18 cellular contexts compared by ENCODE assay signal in the genomic region with DNA sequence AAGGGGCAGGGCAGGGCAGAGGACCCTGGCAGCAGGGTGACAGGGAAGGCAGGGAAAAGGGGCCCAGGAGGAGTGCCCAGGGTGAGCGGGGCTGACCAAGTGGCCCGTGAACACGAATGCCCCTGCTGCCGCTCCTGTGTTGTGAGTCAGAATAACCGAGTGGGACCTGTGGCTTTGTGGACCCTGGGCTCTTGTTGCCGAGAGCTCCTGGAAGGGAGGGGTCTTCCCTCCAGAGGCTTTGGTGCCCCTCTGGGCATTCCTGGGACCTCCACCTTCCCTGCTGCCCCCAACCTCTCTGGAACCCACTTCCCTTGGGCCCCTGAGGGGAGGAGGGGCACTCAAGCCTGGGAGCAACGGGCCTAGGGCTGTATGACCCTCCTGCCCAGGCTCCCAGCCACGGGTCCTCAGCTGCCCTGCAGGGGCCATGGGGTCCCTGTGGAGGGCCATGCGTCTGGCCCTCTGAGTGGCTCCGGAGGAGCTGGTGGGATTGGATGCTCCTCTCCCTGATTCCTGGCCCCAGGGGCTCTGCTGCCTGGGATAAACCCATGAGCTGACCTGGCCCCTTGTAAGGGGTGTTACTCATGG.
"Had no signal": no experiment of that assay in that cellular context is flagged by ENCODE, and none has a peak within 500 bp of the region (broad histone marks: within the 10 kb centered on the region; RNA-seq: fewer than 3 reads in every experiment).

No MANE protein-coding gene starts in this region.

- H3K36me3 Mint-ChIP-seq: naive thymus-derived CD8-positive, alpha-beta T cell; type B pancreatic cell had no signal

- H3K27me3 ChIP-seq: SJSA1 had no signal

- DNase-seq: activated CD4-positive, alpha-beta T cell treated with anti-CD3 and anti-CD28 coated beads, Interleukin-2, amount 50 U/mL, for 1 hour; activated CD4-positive, CD25-positive, alpha-beta regulatory T cell; activated naive CD4-positive, alpha-beta T cell; left ventricle myocardium inferior; occipital lobe; stimulated activated CD4-positive, alpha-beta T cell treated with anti-CD3 and anti-CD28 coated beads, Interleukin-4, amount 100 ng/mL, for 4 hours; stimulated activated CD8-positive, alpha-beta memory T cell treated with anti-CD3 and anti-CD28 coated beads, Interleukin-4, amount 100 ng/mL, for 48 hours; stimulated activated naive CD8-positive, alpha-beta T cell treated with anti-CD3 and anti-CD28 coated beads, Interleukin-15, Interleukin-2, amounts not matched to agents 100 U/mL and 50 U/mL, for 24 hours; T-helper 2 cell had no signal

- H3K4me3 Mint-ChIP-seq: memory B cell; naive thymus-derived CD8-positive, alpha-beta T cell; type B pancreatic cell had no signal

- ATAC-seq: esophagus mucosa; naive thymus-derived CD8-positive, alpha-beta T cell; right cardiac atrium; stimulated activated naive CD8-positive, alpha-beta T cell treated with anti-CD3 and anti-CD28 coated beads, Interleukin-15, Interleukin-2, amounts not matched to agents 100 U/mL and 50 U/mL, for 24 hours had no signal

- H3K4me1 ChIP-seq: left ventricle myocardium inferior, SJSA1 had no signal

- H3K36me3 ChIP-seq: left ventricle myocardium inferior, SJSA1 had no signal

- H3K4me1 Mint-ChIP-seq: naive thymus-derived CD8-positive, alpha-beta T cell had no signal

- H3K9me3 Mint-ChIP-seq: memory B cell; naive thymus-derived CD8-positive, alpha-beta T cell had no signal

- H3K9me3 ChIP-seq: SJSA1 had no signal

- H3K27ac ChIP-seq: dorsolateral prefrontal cortex, left ventricle myocardium inferior, SJSA1, skin epidermis had no signal

- H3K27ac Mint-ChIP-seq: progenitor cell of endocrine pancreas, type B pancreatic cell had no signal

- H3K27me3 Mint-ChIP-seq: memory B cell; naive thymus-derived CD8-positive, alpha-beta T cell; progenitor cell of endocrine pancreas; type B pancreatic cell had no signal

- H3K4me3 ChIP-seq: dorsolateral prefrontal cortex, left ventricle myocardium inferior, SJSA1, skin epidermis had no signal
